22 cellular contexts compared by ENCODE assay signal in the genomic region with DNA sequence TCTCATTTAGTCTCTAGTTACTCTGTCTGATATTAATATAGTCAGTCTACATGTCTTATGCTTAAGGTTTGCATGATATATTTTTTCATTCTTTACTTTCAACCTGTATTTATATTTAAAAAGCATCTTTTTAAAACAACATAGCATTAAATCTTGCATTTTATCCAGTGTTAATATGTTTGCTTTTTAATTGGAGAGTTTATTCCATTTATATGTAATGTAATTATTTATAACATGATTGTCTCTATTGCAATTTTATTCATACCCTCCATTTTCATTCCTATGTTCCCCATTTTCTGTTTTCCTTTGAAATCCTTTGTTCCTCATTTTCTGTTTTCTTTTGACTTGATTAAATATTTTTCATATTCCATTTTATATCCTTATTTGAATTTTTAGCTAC. TPM values are rescaled to one million over a fixed set of nuclear protein-coding genes. Genes with fewer than 3 reads are reported as not detected.
"Had no signal": no experiment of that assay in that cellular context is flagged by ENCODE, and none has a peak within 500 bp of the region (broad histone marks: within the 10 kb centered on the region; RNA-seq: fewer than 3 reads in every experiment).

No MANE protein-coding gene starts in this region.

- H3K9ac ChIP-seq: KMS-11 had no signal

- DNase-seq: IMR-90, Kasumi-1, MM.1S, NCI-H1092 treated with DMSO at 0.1 percent for 48 hours, NCI-H1436, NCI-H187, NCI-H2029, NCI-H2081 treated with DMSO at 0.1 percent for 48 hours, NCI-H2171, NCI-H226, NCI-H446, NCI-H510A, NCI-H524 treated with DMSO at 0.1 percent for 48 hours, NCI-H69, NCI-H774, RPMI8226, SHP77 had no signal

- FAIRE-seq: HepG2, RCC 7860 had no signal

- H3K4me2 ChIP-seq: KMS-11 had no signal

- ATAC-seq: HepG2, SK-N-SH treated with all-trans-retinoic acid at 6 μM for 48 hours had no signal

- H3K27ac ChIP-seq: KMS-11 had no signal

RNA-seq across cellular contexts. Expression of a gene that starts 45.4 kb away (rescaled TPM):
- total RNA-seq: HT1080, IMR-90 had no signal
- polyA plus RNA-seq: HepG2, IMR-90 had no signal

RNA-seq across cellular contexts. Expression of a gene that starts 49.9 kb away (rescaled TPM):
- total RNA-seq: HT1080 had no signal
